1 cellular context compared by ENCODE assay signal in the genomic region with DNA sequence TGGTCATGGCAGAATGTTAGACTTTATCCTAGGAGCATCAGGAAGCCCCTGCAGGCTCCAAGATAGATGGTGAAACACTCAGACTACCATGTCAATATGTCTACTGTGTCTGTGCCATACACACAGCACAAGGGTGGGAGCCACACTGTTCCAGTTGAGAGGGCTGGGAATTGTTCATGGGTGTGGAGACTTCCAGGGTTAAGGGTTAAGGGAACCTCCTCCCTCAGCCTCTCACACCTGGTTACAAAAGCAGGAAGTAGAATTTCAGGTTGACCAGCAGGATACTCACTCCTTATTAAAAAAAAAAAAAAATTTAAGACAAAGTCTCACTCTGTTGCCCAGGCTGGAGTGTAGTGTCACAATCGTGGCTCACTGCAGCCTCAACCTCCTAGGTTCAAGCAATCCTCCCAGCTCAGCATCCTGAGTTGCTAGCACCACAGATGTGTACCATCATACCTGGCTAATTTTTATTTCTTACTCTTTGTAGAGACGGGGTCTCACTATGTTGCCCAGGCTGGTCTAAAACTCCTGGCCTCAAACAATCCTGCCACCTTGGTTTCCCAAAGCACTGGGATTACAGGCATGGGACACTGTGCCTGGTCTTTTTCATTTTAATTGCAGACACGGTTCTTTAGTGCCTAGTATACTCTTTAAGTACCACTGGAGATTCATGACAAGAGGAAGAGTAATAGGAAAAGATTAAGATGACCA.
TF ChIP-seq lines count a peak whose summit lies in the region.

No MANE protein-coding gene starts in this region.

TF ChIP-seq in A549, 52 proteins besides CTCF, POLR2A, EP300 and RAD21:
- TF ChIP-seq CBX8 (IDR thresholded peaks at IDR 0.05) = no peak
- TF ChIP-seq HOXB5 (CRISPR knock-in tag; IDR thresholded peaks at IDR 0.05) = no peak
- TF ChIP-seq KDM1A (IDR thresholded peaks at IDR 0.05; ENCODE audit: low read depth) = no peak
- TF ChIP-seq CBX2 (IDR thresholded peaks at IDR 0.05; ENCODE audit: borderline replicate concordance, low read depth) = no peak
- no peak for TF ChIP-seq ZNF302 (CRISPR knock-in tag; IDR thresholded peaks at IDR 0.05)
- TF ChIP-seq NPAS2 (CRISPR knock-in tag; IDR thresholded peaks at IDR 0.05; ENCODE audit: borderline replicate concordance) = no peak
- no peak for TF ChIP-seq HES2 (IDR thresholded peaks at IDR 0.05)
- no peak for TF ChIP-seq CEBPB (IDR thresholded peaks at IDR 0.05)
- TF ChIP-seq TFCP2L1 (CRISPR knock-in tag; IDR thresholded peaks at IDR 0.05) = no peak
- no peak for TF ChIP-seq SREBF2 (IDR thresholded peaks at IDR 0.05)
- no peak for TF ChIP-seq POLR2AphosphoS2 (conservative IDR thresholded peaks at IDR 0.05; ENCODE audit: low read length)
- TF ChIP-seq, protein P1, sequence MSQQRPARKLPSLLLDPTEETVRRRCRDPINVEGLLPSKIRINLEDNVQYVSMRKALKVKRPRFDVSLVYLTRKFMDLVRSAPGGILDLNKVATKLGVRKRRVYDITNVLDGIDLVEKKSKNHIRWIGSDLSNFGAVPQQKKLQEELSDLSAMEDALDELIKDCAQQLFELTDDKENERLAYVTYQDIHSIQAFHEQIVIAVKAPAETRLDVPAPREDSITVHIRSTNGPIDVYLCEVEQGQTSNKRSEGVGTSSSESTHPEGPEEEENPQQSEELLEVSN (IDR thresholded peaks at IDR 0.05; ENCODE audit: borderline replicate concordance, low read depth) = no peak
- no peak for TF ChIP-seq SMC3 (IDR thresholded peaks at IDR 0.05)
- TF ChIP-seq EHMT2 (IDR thresholded peaks at IDR 0.05; ENCODE audit: low read depth) = no peak
- no peak for TF ChIP-seq CHD2 (IDR thresholded peaks at IDR 0.05; ENCODE audit: low read length, partially characterized antibody)
- TF ChIP-seq JUN (IDR thresholded peaks at IDR 0.05) = no peak
- no peak for TF ChIP-seq GATA3 (IDR thresholded peaks at IDR 0.05; ENCODE audit: borderline replicate concordance)
- no peak for TF ChIP-seq MAZ (IDR thresholded peaks at IDR 0.05; ENCODE audit: borderline replicate concordance, low read depth, low read length)
- no peak for TF ChIP-seq FOSB (CRISPR knock-in tag; IDR thresholded peaks at IDR 0.05)
- no peak for TF ChIP-seq ZC3H11A (IDR thresholded peaks at IDR 0.05)
TF ChIP-seq in A549: peak in this region for 0.
